Comparison of ENCODE assay signal across 22 cellular contexts in genomic region chr1:111873460-111873859, GRCh38.
"Had no signal": no experiment of that assay in that cellular context is flagged by ENCODE, and none has a peak within 500 bp of the region (broad histone marks: within the 10 kb centered on the region; RNA-seq: fewer than 3 reads in every experiment).

No MANE protein-coding gene starts in this region.

- H3K27ac Mint-ChIP-seq: dendritic cell treated with granulocyte-macrophage colony-stimulating factor and Interleukin-4, amounts not matched to agents 40 ng/mL and 50 ng/mL, for 4 days; endodermal cell; naive thymus-derived CD8-positive, alpha-beta T cell; nephron progenitor cell; stimulated activated naive B cell treated with anti-CD40 and anti-IgM and Interleukin-4, amounts not matched to agents 10 μg/mL and 1 μg/mL and 100 μg/mL, for 72 hours; stimulated activated naive CD8-positive, alpha-beta T cell treated with anti-CD3 and anti-CD28 coated beads, Interleukin-15, Interleukin-2, amounts not matched to agents 100 ng/mL and 50 ng/mL, for 24 hours had no signal

- H3K4me1 Mint-ChIP-seq: endodermal cell; naive thymus-derived CD8-positive, alpha-beta T cell; nephron progenitor cell had no signal

- H3K9me3 Mint-ChIP-seq: dendritic cell treated with granulocyte-macrophage colony-stimulating factor and Interleukin-4, amounts not matched to agents 40 ng/mL and 50 ng/mL, for 4 days; endodermal cell; naive thymus-derived CD8-positive, alpha-beta T cell; nephron progenitor cell; stimulated activated naive B cell treated with anti-CD40 and anti-IgM and Interleukin-4, amounts not matched to agents 10 μg/mL and 1 μg/mL and 100 μg/mL, for 72 hours; stimulated activated naive CD8-positive, alpha-beta T cell treated with anti-CD3 and anti-CD28 coated beads, Interleukin-15, Interleukin-2, amounts not matched to agents 100 ng/mL and 50 ng/mL, for 24 hours had no signal

- DNase-seq: colonic mucosa; effector CD8-positive, alpha-beta T cell; endodermal cell; foreskin fibroblast; gastrocnemius medialis; head of caudate nucleus; kidney; left lung; lower lobe of right lung; naive thymus-derived CD8-positive, alpha-beta T cell; nephron progenitor cell; nucleus accumbens; psoas muscle; right lobe of liver; small intestine; stimulated activated CD4-positive, alpha-beta T cell treated with anti-CD3 and anti-CD28 coated beads, Interleukin-15, amount 100 ng/mL, for 24 hours; stimulated activated CD4-positive, alpha-beta T cell treated with anti-CD3 and anti-CD28 coated beads, Interleukin-2, amount 100 ng/mL, for 48 hours; stimulated activated naive B cell treated with anti-CD40 and anti-IgM and Interleukin-4, amounts not matched to agents 10 μg/mL and 1 μg/mL and 100 μg/mL, for 72 hours; upper lobe of left lung had no signal

- H3K36me3 Mint-ChIP-seq: naive thymus-derived CD8-positive, alpha-beta T cell; stimulated activated naive B cell treated with anti-CD40 and anti-IgM and Interleukin-4, amounts not matched to agents 10 μg/mL and 1 μg/mL and 100 μg/mL, for 72 hours had no signal

- H3K4me3 Mint-ChIP-seq: dendritic cell treated with granulocyte-macrophage colony-stimulating factor and Interleukin-4, amounts not matched to agents 40 ng/mL and 50 ng/mL, for 4 days; endodermal cell; naive thymus-derived CD8-positive, alpha-beta T cell; nephron progenitor cell; stimulated activated naive B cell treated with anti-CD40 and anti-IgM and Interleukin-4, amounts not matched to agents 10 μg/mL and 1 μg/mL and 100 μg/mL, for 72 hours; stimulated activated naive CD8-positive, alpha-beta T cell treated with anti-CD3 and anti-CD28 coated beads, Interleukin-15, Interleukin-2, amounts not matched to agents 100 ng/mL and 50 ng/mL, for 24 hours had no signal

- H3K27me3 Mint-ChIP-seq: stimulated activated naive CD8-positive, alpha-beta T cell treated with anti-CD3 and anti-CD28 coated beads, Interleukin-15, Interleukin-2, amounts not matched to agents 100 ng/mL and 50 ng/mL, for 24 hours had no signal

- ATAC-seq: esophagus mucosa; gastrocnemius medialis; left lung; lower lobe of right lung; naive thymus-derived CD8-positive, alpha-beta T cell; psoas muscle; right lobe of liver; stimulated activated naive B cell treated with anti-CD40 and anti-IgM and Interleukin-4, amounts not matched to agents 10 μg/mL and 1 μg/mL and 100 μg/mL, for 72 hours had no signal
